8 cellular contexts compared by ENCODE assay signal in genomic region chr6:25992413-25993037, GRCh38. TPM values are rescaled to one million over a fixed set of nuclear protein-coding genes. Genes with fewer than 3 reads are reported as not detected.
A peak's percentile ranks its signal among the peaks of the same experiment; 100 is the strongest.
DNase-seq lines count a peak whose midpoint lies in the region; ATAC-seq and TF ChIP-seq lines count a peak whose summit lies in the region.

No MANE protein-coding gene starts in this region.

- H3K36me3 ChIP-seq in ES-I3 (ENCODE audit: insufficient read depth, low read length) = no peaks in the 10 kb centered on the region
- no peaks in the 10 kb centered on the region for H3K36me3 ChIP-seq in RWPE2 (ENCODE audit: low read depth)
- H3K36me3 ChIP-seq in stomach = peaks cover 0 to 8% (median 6%) of the 10 kb centered on the region in 4 donors

- TF ChIP-seq EP300 in stomach (IDR thresholded peaks at IDR 0.05) = no peak

- 0 to 1% (median 1%) methylated on average over 33 to 44 of the region's 44 CpGs for WGBS in stomach, 5 donors

- H3K27ac ChIP-seq in RWPE2 (ENCODE audit: poor library complexity, severe bottlenecking) (peak overlapping the region; percentile 51), stomach (peak overlapping the region; percentile 88 to 97 (median 94))

- intact Hi-C loops in stomach (cut with DNase I; ENCODE audit: low total_unique reads) = no loop called here

- DNase-seq in GOT3 (lab: John Stamatoyannopoulos, UW) = peak; percentile 83
- DNase-seq in LHCN-M2 (ENCODE audit: low read depth) = peak; percentile 89
- peak; percentile 83 for DNase-seq in RWPE2 (ENCODE audit: low spot score)
- DNase-seq in activated effector memory CD4-positive, alpha-beta T cell treated with anti-CD3 and anti-CD28 coated beads, Interleukin-2, amount 50 U/mL, for 16 hours = peak; percentile 97
- DNase-seq in fibroblast of villous mesenchyme (ENCODE audit: low read depth) = peak; percentile 91
- peak; percentile 100 for DNase-seq in neural crest cell (ENCODE audit: low read depth, low spot score)
- peak; percentile 96 for DNase-seq in stomach

- H3K4me1 Mint-ChIP-seq in neural crest cell = peaks cover 19% of the 10 kb centered on the region

- H3K9ac ChIP-seq in ES-I3 (ENCODE audit: low read depth, low read length) = peak overlapping the region; percentile 91

- H3K4me1 ChIP-seq in ES-I3 (ENCODE audit: insufficient read depth, low read length) (peaks cover 7% of the 10 kb centered on the region), RWPE2 (ENCODE audit: insufficient read depth, poor library complexity, severe bottlenecking) (peaks cover 5% of the 10 kb centered on the region), stomach (peaks cover 8 to 39% (median 19%) of the 10 kb centered on the region in 4 donors)

- no peaks in the 10 kb centered on the region for H3K9me3 ChIP-seq in ES-I3 (ENCODE audit: control insufficient read depth, insufficient read depth, low read length)
- no peaks in the 10 kb centered on the region for H3K9me3 ChIP-seq in RWPE2 (ENCODE audit: severe bottlenecking)
- H3K9me3 ChIP-seq in stomach = no peaks in the 10 kb centered on the region

- H3K27me3 Mint-ChIP-seq in neural crest cell (ENCODE audit: low read depth) = no peaks in the 10 kb centered on the region

- no peaks in the 10 kb centered on the region for H3K9me3 Mint-ChIP-seq in neural crest cell

- H3K4me3 ChIP-seq in RWPE2 (ENCODE audit: severe bottlenecking) (peak overlapping the region; percentile 46), fibroblast of villous mesenchyme (ENCODE audit: low read depth, low read length) (peak overlapping the region; percentile 69), stomach (peak overlapping the region; percentile 46 to 60 (median 60))

- peak; percentile 89 for ATAC-seq in RWPE2 (ENCODE audit: low read depth)

- peak; percentile 98 for TF ChIP-seq CTCF in RWPE2 (IDR thresholded peaks at IDR 0.05; ENCODE audit: poor library complexity, severe bottlenecking)
- peak; percentile 98 for TF ChIP-seq CTCF in fibroblast of villous mesenchyme (IDR thresholded peaks at IDR 0.05; ENCODE audit: insufficient read depth, low read depth, low read length)
- TF ChIP-seq CTCF in neural crest cell (conservative IDR thresholded peaks at IDR 0.05) = peak; percentile 98
- TF ChIP-seq CTCF in stomach (IDR thresholded peaks at IDR 0.05) = peak in 5 of 7 experiments; percentile 87 to 99 (median 98)

- peak overlapping the region; percentile 91 for H3K27ac Mint-ChIP-seq in neural crest cell (ENCODE audit: unreplicated experiment)

- no peaks in the 10 kb centered on the region for H3K27me3 ChIP-seq in RWPE2 (ENCODE audit: insufficient read depth, poor library complexity, severe bottlenecking)
- H3K27me3 ChIP-seq in stomach = no peaks in the 10 kb centered on the region

- no peaks in the 10 kb centered on the region for H3K36me3 Mint-ChIP-seq in neural crest cell (ENCODE audit: low read depth)

- peak overlapping the region; percentile 95 for H3K4me3 Mint-ChIP-seq in neural crest cell

- TF ChIP-seq POLR2A in stomach (IDR thresholded peaks at IDR 0.05) = no peak

RNA-seq across cellular contexts. Expression of gene TRIM38, which starts 29.9 kb away (rescaled TPM):
- total RNA-seq in LHCN-M2 (2014; rRNA removed) = 9.4 and 12.5 TPM in 2 replicates
- 5.0 TPM for polyA plus RNA-seq in LHCN-M2 (2012)
- 7.7 and 13.8 TPM in 2 replicates for total RNA-seq in fibroblast of villous mesenchyme
- total RNA-seq in neural crest cell = 0.77 and 0.80 TPM in 2 replicates
- 10 to 100 TPM in 2 of 5 donors, 1 to 10 TPM in 3; 4.1 to 11.3 (median 7.8) TPM for total RNA-seq in stomach
- polyA plus RNA-seq in stomach = 1 to 10 TPM; 3.7 to 4.4 (median 4.1) TPM

Comparison
In these comparisons a context has a peak if more than half of its experiments do, and no peak if none do; other contexts are left out.
1. Peak in every context shown above with its lines: DNase-seq, ATAC-seq, H3K4me3 ChIP-seq and H3K27ac ChIP-seq.